Comparison of ENCODE assay signal across 14 cellular contexts in the genomic region with DNA sequence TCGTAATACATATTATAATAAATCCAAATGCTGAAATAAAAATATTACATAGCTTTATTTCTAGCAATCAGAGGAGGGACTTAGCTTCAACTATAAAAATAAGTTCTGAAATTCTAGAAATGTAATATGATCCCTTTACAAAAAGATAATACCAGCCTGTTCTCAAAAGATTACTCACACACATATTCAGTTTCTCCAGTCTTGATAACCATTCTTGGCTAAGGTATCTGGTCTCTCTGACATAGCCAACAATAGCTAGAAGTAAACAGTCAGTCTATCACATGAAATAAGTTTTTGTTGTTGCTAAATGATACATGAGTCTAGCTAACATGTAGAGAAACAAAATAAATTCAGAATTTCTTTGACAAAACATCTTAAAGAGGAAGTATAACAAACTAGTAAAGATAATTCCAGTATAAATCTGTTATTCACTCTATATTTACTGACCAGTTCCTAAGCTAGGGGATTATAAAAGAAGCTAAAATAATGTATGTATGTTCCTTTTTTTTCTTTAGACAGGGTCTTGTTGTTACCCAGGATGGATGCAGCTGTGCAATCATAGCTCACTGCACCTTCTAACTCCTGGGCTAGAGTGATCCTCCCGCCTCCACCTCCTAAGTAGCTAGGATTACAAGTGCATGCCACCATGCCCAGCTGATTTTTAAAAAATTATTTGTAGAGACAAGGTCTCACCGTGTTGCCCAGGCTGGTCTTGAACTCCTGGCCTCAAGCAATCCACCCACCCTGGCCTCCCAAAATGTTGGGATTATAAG.
DNase-seq lines count a peak whose midpoint lies in the region; ATAC-seq, FAIRE-seq and TF ChIP-seq lines count a peak whose summit lies in the region.
"Had no signal": no experiment of that assay in that cellular context is flagged by ENCODE, and none has a peak within 500 bp of the region (broad histone marks: within the 10 kb centered on the region; RNA-seq: fewer than 3 reads in every experiment).

No MANE protein-coding gene starts in this region.

- H4K20me1 ChIP-seq in Karpas-422 (ENCODE audit: insufficient read depth, low read depth, low read length) (no peaks in the 10 kb centered on the region), K562 (replicated peaks; ENCODE audit: control insufficient read depth, insufficient read depth, low read length) (no peaks in the 10 kb centered on the region)

- 31% methylated on average over 3 of the region's 3 CpGs for WGBS in K562 (ENCODE audit: insufficient coverage, low coverage, missing lambda C conversion rate)
- 86 to 94% (median 91%) methylated on average over 3 of the region's 3 CpGs for WGBS in adrenal gland, 4 donors

- H3K27ac ChIP-seq in Karpas-422 (ENCODE audit: low read length) (peak overlapping the region; percentile 11; the same call in 1 of the 2 replicates), K562 (ENCODE audit: extremely low read depth, low read depth, low read length) (peak overlapping the region; percentile 42), adrenal gland (peak overlapping the region in 1 of 5 donors; percentile 18)
- H3K27ac ChIP-seq: BLaER1, prostate gland, SK-N-MC, VCaP had no signal

- H3K27ac Mint-ChIP-seq in memory B cell, result peak overlapping the region; percentile 58

- H3K27me3 ChIP-seq in Karpas-422 (ENCODE audit: low read length) (no peaks in the 10 kb centered on the region), K562 (ENCODE audit: control insufficient read depth in 2 of 2, insufficient read depth in 2 of 2, low read length in 2 of 2) (no peaks in the 10 kb centered on the region), adrenal gland (no peaks in the 10 kb centered on the region)
- H3K27me3 ChIP-seq: BLaER1 had no signal

- H3K79me2 ChIP-seq in Karpas-422 (ENCODE audit: low read length) (no peaks in the 10 kb centered on the region; the same call in 1 of the 2 replicates), K562 (ENCODE audit: control insufficient read depth, insufficient read depth, low read length) (no peaks in the 10 kb centered on the region)

- no peaks in the 10 kb centered on the region for H3K27me3 Mint-ChIP-seq in memory B cell

- H3K9ac ChIP-seq in Karpas-422 (ENCODE audit: low read length) (no peak overlapping the region), K562 (ENCODE audit: insufficient read depth in 1 of 2, low read depth in 2 of 2, low read length in 2 of 2) (peak overlapping the region in 1 of 2 experiments; percentile 71; a peak in 1 of 4 replicates)
- H3K9ac ChIP-seq: BLaER1 had no signal

- intact Hi-C loops in K562 (cut with micrococcal nuclease) (no loop called here), adrenal gland (cut with DNase I) (no loop called here)

- H3K9me3 ChIP-seq in Karpas-422 (ENCODE audit: low read length) (no peaks in the 10 kb centered on the region), K562 (replicated peaks; ENCODE audit: control insufficient read depth, insufficient read depth, low read depth, low read length) (no peaks in the 10 kb centered on the region), adrenal gland (replicated peaks in 1 of 3) (no peaks in the 10 kb centered on the region)
- H3K9me3 ChIP-seq: BLaER1, prostate gland had no signal

- BruUV-seq in K562 (replicated peaks; lab: Mats Ljungman, UMichigan), result no TSS peak

- peaks cover 27% of the 10 kb centered on the region for H3K36me3 Mint-ChIP-seq in memory B cell

- no peak for TF ChIP-seq RAD21 in K562 (CRISPR knock-in tag; conservative IDR thresholded peaks at IDR 0.05 in 1 of 2, IDR thresholded peaks at IDR 0.05 in 1 of 2)

- no peak for TF ChIP-seq CTCF in K562 (IDR thresholded peaks at IDR 0.05 in 2 of 3, conservative IDR thresholded peaks at IDR 0.05 in 1 of 3; ENCODE audit: insufficient read depth in 2 of 3, low read depth in 1 of 3, low read length in 3 of 3)
- TF ChIP-seq CTCF in adrenal gland (IDR thresholded peaks at IDR 0.05), result no peak

- POLR2A ChIA-PET in K562 (lab: Yijun Ruan, JAX), result interaction anchor here (0.6 to 2.0 kb wide), 6 partner anchors 8 to 169 kb away, joined by 3 to 6 read pairs (median 4); no protein-coding TSS in a partner anchor

- in situ Hi-C loops in K562 (cut with MboI), result no loop called here

- H3K4me3 Mint-ChIP-seq in memory B cell, result no peak overlapping the region

- peaks cover 14% of the 10 kb centered on the region; the same call in 1 of the 2 replicates for H3K36me3 ChIP-seq in Karpas-422 (ENCODE audit: insufficient read depth, low read length)
- H3K36me3 ChIP-seq in K562 (ENCODE audit: control insufficient read depth, insufficient read depth, low read length), result peaks cover 70% of the 10 kb centered on the region
- no peaks in the 10 kb centered on the region for H3K36me3 ChIP-seq in adrenal gland (replicated peaks in 1 of 2)

- CTCF ChIA-PET in K562 (lab: Yijun Ruan, JAX; ENCODE audit: low intra/inter-chr PET ratio), result no interaction called here

- peak; percentile 48 for FAIRE-seq in K562 (lab: Jason Lieb, UNC)

- H2AFZ ChIP-seq in Karpas-422 (ENCODE audit: low read length) (no peak overlapping the region), K562 (ENCODE audit: low read depth, low read length) (no peak overlapping the region)

- H3K4me2 ChIP-seq in Karpas-422 (ENCODE audit: low read depth, low read length, poor library complexity, severe bottlenecking), result no peak overlapping the region
- H3K4me2 ChIP-seq in K562 (ENCODE audit: insufficient read depth, low read length), result peak overlapping the region; percentile 19; the same call in 1 of the 2 replicates
- H3K4me2 ChIP-seq: BLaER1 had no signal

- no peaks in the 10 kb centered on the region for H3K4me1 Mint-ChIP-seq in memory B cell

- TF ChIP-seq EP300 in K562 (IDR thresholded peaks at IDR 0.05; ENCODE audit: low read length), result peak; percentile 65; the same call in 1 of the 2 replicates

- DNase-seq in COLO829 (ENCODE audit: low spot score), result peak; percentile 60
- no peak for DNase-seq in Karpas-422
- DNase-seq in K562 (ENCODE audit: extremely low read depth in 1 of 4, low spot score in 3 of 4), result peak in 2 of 4 experiments; percentile 40 to 50
- DNase-seq in memory B cell (ENCODE audit: low spot score in 2 of 2), result no peak
- DNase-seq in NCI-H1417 (lab: John Stamatoyannopoulos, UW), result no peak
- DNase-seq in adrenal gland, result no peak
- DNase-seq: activated naive CD4-positive, alpha-beta T cell; DMS79 treated with DMSO at 0.1 percent for 48 hours had no signal

- H3K9me2 ChIP-seq in Karpas-422 (replicated peaks; ENCODE audit: insufficient read depth, low read length), result no peaks in the 10 kb centered on the region

- no peaks in the 10 kb centered on the region for H3K9me3 Mint-ChIP-seq in memory B cell

- no peak overlapping the region for H3K4me3 ChIP-seq in Karpas-422 (ENCODE audit: low read length)
- no peak overlapping the region for H3K4me3 ChIP-seq in K562
- H3K4me3 ChIP-seq in adrenal gland, result no peak overlapping the region
- H3K4me3 ChIP-seq: BLaER1, prostate gland, SK-N-MC had no signal

- peak; percentile 86 for ATAC-seq in K562
- no peak for ATAC-seq in memory B cell (ENCODE audit: low read depth)
- no peak for ATAC-seq in HG02642 (IDR thresholded peaks at IDR 0.05; ENCODE audit: poor library complexity, unreplicated experiment)
- ATAC-seq in GM21717 (IDR thresholded peaks at IDR 0.05; ENCODE audit: unreplicated experiment), result no peak

- peaks cover 21% of the 10 kb centered on the region for H3K4me1 ChIP-seq in Karpas-422 (ENCODE audit: low read length)
- peaks cover 7 to 19% of the 10 kb centered on the region in 2 experiments for H3K4me1 ChIP-seq in K562 (replicated peaks in 1 of 2; ENCODE audit: control insufficient read depth in 2 of 2, insufficient read depth in 2 of 2, low read length in 2 of 2)
- H3K4me1 ChIP-seq in adrenal gland (replicated peaks in 1 of 2), result peaks cover 0 to 11% of the 10 kb centered on the region in 2 donors
- H3K4me1 ChIP-seq: BLaER1, prostate gland had no signal

- H3K9me1 ChIP-seq in K562 (ENCODE audit: control insufficient read depth, insufficient read depth, low read length), result no peaks in the 10 kb centered on the region

- TF ChIP-seq POLR2A in K562 (conservative IDR thresholded peaks at IDR 0.05) (no peak), adrenal gland (IDR thresholded peaks at IDR 0.05) (no peak)

TF ChIP-seq in K562, 482 proteins besides CTCF, POLR2A, EP300 and RAD21 (continues in another document):
- TF ChIP-seq SMARCE1 (IDR thresholded peaks at IDR 0.05) (peak; percentile 48; the same call in 1 of the 2 replicates), TAL1 (IDR thresholded peaks at IDR 0.05) (peak; percentile 78), STAT5A (IDR thresholded peaks at IDR 0.05; ENCODE audit: borderline replicate concordance, low read length) (peak; percentile 40; the same call in 1 of the 2 replicates), POLR2H (tag; IDR thresholded peaks at IDR 0.05; ENCODE audit: low read depth) (0 out of 2 replicates have a peak, but pooled peaks have one; percentile 30), MTA2 (IDR thresholded peaks at IDR 0.05; ENCODE audit: low read depth) (peak; percentile 64), TCF3 (CRISPR knock-in tag; IDR thresholded peaks at IDR 0.05) (peak; percentile 81), TEAD4 (IDR thresholded peaks at IDR 0.05; ENCODE audit: low read length) (peak; percentile 68), TEAD4 (CRISPR knock-in tag; IDR thresholded peaks at IDR 0.05; ENCODE audit: borderline replicate concordance) (no peak), DPF2 (IDR thresholded peaks at IDR 0.05) (peak; percentile 84), ARID1B (IDR thresholded peaks at IDR 0.05) (peak; percentile 89), CHD4 (IDR thresholded peaks at IDR 0.05; ENCODE audit: insufficient read depth, insufficient replicate concordance, low read depth, low read length, poor library complexity, severe bottlenecking) (no peak), ARID3A (IDR thresholded peaks at IDR 0.05; ENCODE audit: borderline replicate concordance, low read depth, low read length) (0 out of 2 replicates have a peak, but pooled peaks have one; percentile 44), SMARCC2 (IDR thresholded peaks at IDR 0.05; ENCODE audit: low read depth) (0 out of 2 replicates have a peak, but pooled peaks have one; percentile 23), NCOR1 (IDR thresholded peaks at IDR 0.05) (peak; percentile 69)
